In genomic region chr11:93849751-93850584, GRCh38 we compare ENCODE assay signal across 8 cellular contexts. TPM values are rescaled to one million over a fixed set of nuclear protein-coding genes. Genes with fewer than 3 reads are reported as not detected.
DNase-seq lines count a peak whose midpoint lies in the region; ATAC-seq, FAIRE-seq and TF ChIP-seq lines count a peak whose summit lies in the region.

No MANE protein-coding gene starts in this region.

- peaks cover 16% of the 10 kb centered on the region for H3K27me3 Mint-ChIP-seq in WTC11 (ENCODE audit: low read depth)

- H3K9me3 ChIP-seq in right atrium auricular region (no peaks in the 10 kb centered on the region), small intestine (ENCODE audit: control insufficient read depth, low read depth) (no peaks in the 10 kb centered on the region), HAP-1 (no peaks in the 10 kb centered on the region)

- DNase-seq in HuH-7.5 (ENCODE audit: low spot score) (peak; percentile 23), WTC11 (ENCODE audit: low spot score) (peak; percentile 57), right atrium auricular region (ENCODE audit: low spot score) (peak; percentile 60), small intestine (peak; percentile 54), putamen (ENCODE audit: low spot score) (no peak), HAP-1 (ENCODE audit: low spot score in 2 of 2) (no peak)

- TF ChIP-seq CTCF in WTC11 (IDR thresholded peaks at IDR 0.05): no peak
- TF ChIP-seq CTCF in right atrium auricular region (IDR thresholded peaks at IDR 0.05): peak in 1 of 2 donors; percentile 11

- ATAC-seq in WTC11 (peak; percentile 82), HG03095 (IDR thresholded peaks at IDR 0.05; ENCODE audit: unreplicated experiment) (no peak), GM18870 (IDR thresholded peaks at IDR 0.05; ENCODE audit: unreplicated experiment) (no peak)

- H3K36me3 Mint-ChIP-seq in WTC11: no peaks in the 10 kb centered on the region

- 7 to 9% (median 7%) methylated on average over 35 to 66 of the region's 66 CpGs for WGBS in small intestine, 3 donors

- CTCF ChIA-PET in WTC11 (lab: Charles Lee): interaction anchor here (0.6 to 1.6 kb wide), 6 partner anchors 30 to 452 kb away, joined by 3 to 8 read pairs (median 4); no protein-coding TSS in a partner anchor

- peak overlapping the region; percentile 58 for H3K4me3 Mint-ChIP-seq in WTC11

- H3K4me1 Mint-ChIP-seq in WTC11: peaks cover 13% of the 10 kb centered on the region

- H3K27ac ChIP-seq in right atrium auricular region: peak overlapping the region in 1 of 2 donors; percentile 46
- H3K27ac ChIP-seq in small intestine (ENCODE audit: low read depth in 1 of 2, low read length in 1 of 2): peak overlapping the region; percentile 8 to 69

- in situ Hi-C loops in HAP-1 (cut with MboI; ENCODE audit: low sequenced_read_pairs): no loop called here

- no peaks in the 10 kb centered on the region for H3K9me3 Mint-ChIP-seq in WTC11

- H3K4me3 ChIP-seq in right atrium auricular region (peak overlapping the region; percentile 35 to 64), small intestine (ENCODE audit: low read depth in 1 of 2, low read length in 2 of 2) (peak overlapping the region in 1 of 2 donors; percentile 42), HAP-1 (no peak overlapping the region)

- POLR2A ChIA-PET in WTC11 (lab: Charles Lee): interaction anchor here (0.8 kb wide), 1 partner anchor 66 kb away, joined by 3 read pairs; the partner anchor contains the start of gene MED17

- no peaks in the 10 kb centered on the region for H3K36me3 ChIP-seq in right atrium auricular region
- no peaks in the 10 kb centered on the region for H3K36me3 ChIP-seq in small intestine (ENCODE audit: control insufficient read depth in 2 of 2, insufficient read depth in 2 of 2, low read length in 2 of 2)
- no peaks in the 10 kb centered on the region for H3K36me3 ChIP-seq in HAP-1 (replicated peaks)

- H3K27me3 ChIP-seq in right atrium auricular region: no peaks in the 10 kb centered on the region
- peaks cover 0 to 2% of the 10 kb centered on the region in 2 donors for H3K27me3 ChIP-seq in small intestine (ENCODE audit: control insufficient read depth in 2 of 2, insufficient read depth in 2 of 2, low read length in 2 of 2)
- no peaks in the 10 kb centered on the region for H3K27me3 ChIP-seq in HAP-1 (ENCODE audit: low read depth)

- no peak for FAIRE-seq in small intestine (lab: Jason Lieb, UNC)

- H3K4me1 ChIP-seq in right atrium auricular region (peaks cover 0 to 11% of the 10 kb centered on the region in 2 donors), small intestine (ENCODE audit: control insufficient read depth in 2 of 2, insufficient read depth in 1 of 2, low read depth in 1 of 2, low read length in 1 of 2) (no peaks in the 10 kb centered on the region), HAP-1 (peaks cover 13% of the 10 kb centered on the region)

- no peak overlapping the region for H3K27ac Mint-ChIP-seq in WTC11

TF ChIP-seq in WTC11, 78 proteins besides CTCF, POLR2A, EP300 and RAD21:
- no peak for TF ChIP-seq TCF7 (CRISPR knock-in tag; IDR thresholded peaks at IDR 0.05; ENCODE audit: low read depth)
- TF ChIP-seq, protein P1, sequence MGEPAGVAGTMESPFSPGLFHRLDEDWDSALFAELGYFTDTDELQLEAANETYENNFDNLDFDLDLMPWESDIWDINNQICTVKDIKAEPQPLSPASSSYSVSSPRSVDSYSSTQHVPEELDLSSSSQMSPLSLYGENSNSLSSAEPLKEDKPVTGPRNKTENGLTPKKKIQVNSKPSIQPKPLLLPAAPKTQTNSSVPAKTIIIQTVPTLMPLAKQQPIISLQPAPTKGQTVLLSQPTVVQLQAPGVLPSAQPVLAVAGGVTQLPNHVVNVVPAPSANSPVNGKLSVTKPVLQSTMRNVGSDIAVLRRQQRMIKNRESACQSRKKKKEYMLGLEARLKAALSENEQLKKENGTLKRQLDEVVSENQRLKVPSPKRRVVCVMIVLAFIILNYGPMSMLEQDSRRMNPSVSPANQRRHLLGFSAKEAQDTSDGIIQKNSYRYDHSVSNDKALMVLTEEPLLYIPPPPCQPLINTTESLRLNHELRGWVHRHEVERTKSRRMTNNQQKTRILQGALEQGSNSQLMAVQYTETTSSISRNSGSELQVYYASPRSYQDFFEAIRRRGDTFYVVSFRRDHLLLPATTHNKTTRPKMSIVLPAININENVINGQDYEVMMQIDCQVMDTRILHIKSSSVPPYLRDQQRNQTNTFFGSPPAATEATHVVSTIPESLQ (CRISPR knock-in tag; IDR thresholded peaks at IDR 0.05): no peak
- TF ChIP-seq, protein P2, sequence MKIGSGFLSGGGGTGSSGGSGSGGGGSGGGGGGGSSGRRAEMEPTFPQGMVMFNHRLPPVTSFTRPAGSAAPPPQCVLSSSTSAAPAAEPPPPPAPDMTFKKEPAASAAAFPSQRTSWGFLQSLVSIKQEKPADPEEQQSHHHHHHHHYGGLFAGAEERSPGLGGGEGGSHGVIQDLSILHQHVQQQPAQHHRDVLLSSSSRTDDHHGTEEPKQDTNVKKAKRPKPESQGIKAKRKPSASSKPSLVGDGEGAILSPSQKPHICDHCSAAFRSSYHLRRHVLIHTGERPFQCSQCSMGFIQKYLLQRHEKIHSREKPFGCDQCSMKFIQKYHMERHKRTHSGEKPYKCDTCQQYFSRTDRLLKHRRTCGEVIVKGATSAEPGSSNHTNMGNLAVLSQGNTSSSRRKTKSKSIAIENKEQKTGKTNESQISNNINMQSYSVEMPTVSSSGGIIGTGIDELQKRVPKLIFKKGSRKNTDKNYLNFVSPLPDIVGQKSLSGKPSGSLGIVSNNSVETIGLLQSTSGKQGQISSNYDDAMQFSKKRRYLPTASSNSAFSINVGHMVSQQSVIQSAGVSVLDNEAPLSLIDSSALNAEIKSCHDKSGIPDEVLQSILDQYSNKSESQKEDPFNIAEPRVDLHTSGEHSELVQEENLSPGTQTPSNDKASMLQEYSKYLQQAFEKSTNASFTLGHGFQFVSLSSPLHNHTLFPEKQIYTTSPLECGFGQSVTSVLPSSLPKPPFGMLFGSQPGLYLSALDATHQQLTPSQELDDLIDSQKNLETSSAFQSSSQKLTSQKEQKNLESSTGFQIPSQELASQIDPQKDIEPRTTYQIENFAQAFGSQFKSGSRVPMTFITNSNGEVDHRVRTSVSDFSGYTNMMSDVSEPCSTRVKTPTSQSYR (CRISPR knock-in tag; IDR thresholded peaks at IDR 0.05): no peak
- TF ChIP-seq TP53 (CRISPR knock-in tag; IDR thresholded peaks at IDR 0.05): 0 out of 2 replicates have a peak, but pooled peaks have one; percentile 71
- 0 out of 2 replicates have a peak, but pooled peaks have one; percentile 35 for TF ChIP-seq SP1 (CRISPR knock-in tag; conservative IDR thresholded peaks at IDR 0.05)
- no peak for TF ChIP-seq USF2 (CRISPR knock-in tag; IDR thresholded peaks at IDR 0.05)
- TF ChIP-seq, protein P3, sequence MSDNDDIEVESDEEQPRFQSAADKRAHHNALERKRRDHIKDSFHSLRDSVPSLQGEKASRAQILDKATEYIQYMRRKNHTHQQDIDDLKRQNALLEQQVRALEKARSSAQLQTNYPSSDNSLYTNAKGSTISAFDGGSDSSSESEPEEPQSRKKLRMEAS (CRISPR knock-in tag; IDR thresholded peaks at IDR 0.05): peak; percentile 35; the same call in 1 of the 2 replicates
- TF ChIP-seq, protein P4, sequence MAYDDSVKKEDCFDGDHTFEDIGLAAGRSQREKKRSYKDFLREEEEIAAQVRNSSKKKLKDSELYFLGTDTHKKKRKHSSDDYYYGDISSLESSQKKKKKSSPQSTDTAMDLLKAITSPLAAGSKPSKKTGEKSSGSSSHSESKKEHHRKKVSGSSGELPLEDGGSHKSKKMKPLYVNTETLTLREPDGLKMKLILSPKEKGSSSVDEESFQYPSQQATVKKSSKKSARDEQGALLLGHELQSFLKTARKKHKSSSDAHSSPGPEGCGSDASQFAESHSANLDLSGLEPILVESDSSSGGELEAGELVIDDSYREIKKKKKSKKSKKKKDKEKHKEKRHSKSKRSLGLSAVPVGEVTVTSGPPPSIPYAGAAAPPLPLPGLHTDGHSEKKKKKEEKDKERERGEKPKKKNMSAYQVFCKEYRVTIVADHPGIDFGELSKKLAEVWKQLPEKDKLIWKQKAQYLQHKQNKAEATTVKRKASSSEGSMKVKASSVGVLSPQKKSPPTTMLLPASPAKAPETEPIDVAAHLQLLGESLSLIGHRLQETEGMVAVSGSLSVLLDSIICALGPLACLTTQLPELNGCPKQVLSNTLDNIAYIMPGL (CRISPR knock-in tag; IDR thresholded peaks at IDR 0.05): 0 out of 2 replicates have a peak, but pooled peaks have one; percentile 38

RNA-seq across cellular contexts. Expression of gene VSTM5, which starts 0.5 kb away (rescaled TPM):
- 0.27 to 0.35 TPM (median 0.32 TPM) in 3 replicates for total RNA-seq in WTC11 (2021)
- total RNA-seq in right atrium auricular region: not detected
- 1 to 10 TPM in 1 of 3 donors, not detected in 2; 1.5 TPM for polyA plus RNA-seq in small intestine

Comparison
In these comparisons a context has a peak if more than half of its experiments do, and no peak if none do; other contexts are left out.
1. DNase-seq: peak in HuH-7.5 (single experiment), WTC11 (single experiment), right atrium auricular region (single experiment) and small intestine (single experiment); none in putamen (single experiment) and HAP-1 (0 of 2).